12 cellular contexts compared by ENCODE assay signal in genomic region chr5:62341783-62342475, GRCh38. TPM values are rescaled to one million over a fixed set of nuclear protein-coding genes. Genes with fewer than 3 reads are reported as not detected.
DNase-seq lines count a peak whose midpoint lies in the region; ATAC-seq and TF ChIP-seq lines count a peak whose summit lies in the region.
"Had no signal": no experiment of that assay in that cellular context is flagged by ENCODE, and none has a peak within 500 bp of the region (broad histone marks: within the 10 kb centered on the region; RNA-seq: fewer than 3 reads in every experiment).

No MANE protein-coding gene starts in this region.

- H3K79me2 ChIP-seq in DND-41 (ENCODE audit: insufficient read depth, low read length) (peaks cover 100% of the 10 kb centered on the region), osteoblast (ENCODE audit: insufficient read depth, low read length) (peaks cover 76% of the 10 kb centered on the region)

- in situ Hi-C loops in GM13977 (cut with MboI; ENCODE audit: low pct_unique_long_range_greater_than_20kb, low sequenced_read_pairs, unreplicated experiment) = no loop called here

- H4K20me1 ChIP-seq in DND-41 (ENCODE audit: insufficient read depth, low read length) = peaks cover 78% of the 10 kb centered on the region
- peaks cover 17% of the 10 kb centered on the region for H4K20me1 ChIP-seq in osteoblast (ENCODE audit: insufficient read depth, low read length)

- no peak for DNase-seq in DND-41
- DNase-seq in activated naive CD4-positive, alpha-beta T cell treated with anti-CD3 and anti-CD28 coated beads, Interleukin-2, amount 50 U/mL, for 72 hours (ENCODE audit: low spot score in 2 of 2) = peak in 1 of 2 donors; percentile 16
- DNase-seq in ureter (ENCODE audit: low spot score) = no peak
- DNase-seq in osteoblast (ENCODE audit: insufficient read length, low spot score, missing footprints) = no peak
- no peak for DNase-seq in suprapubic skin (ENCODE audit: low spot score in 2 of 2)
- no peak for DNase-seq in GM13977 (ENCODE audit: low spot score)
- DNase-seq: Calu3, NCI-H1092, retina had no signal

- H3K4me1 ChIP-seq in DND-41 (ENCODE audit: insufficient read depth, low read length) (peaks cover 19% of the 10 kb centered on the region), osteoblast (ENCODE audit: insufficient read depth, low read length) (peaks cover 5% of the 10 kb centered on the region), suprapubic skin (no peaks in the 10 kb centered on the region)

- TF ChIP-seq EP300 in suprapubic skin (IDR thresholded peaks at IDR 0.05) = no peak

- peaks cover 0 to 17% of the 10 kb centered on the region in 2 donors for H3K36me3 Mint-ChIP-seq in activated naive CD4-positive, alpha-beta T cell treated with anti-CD3 and anti-CD28 coated beads, Interleukin-2, amount 50 U/mL, for 72 hours

- TF ChIP-seq CTCF in DND-41 (IDR thresholded peaks at IDR 0.05; ENCODE audit: borderline replicate concordance, extremely low read depth, low read length, poor library complexity, severe bottlenecking) (no peak), osteoblast (IDR thresholded peaks at IDR 0.05; ENCODE audit: extremely low read depth, low read depth, low read length) (no peak), suprapubic skin (IDR thresholded peaks at IDR 0.05) (no peak), GM13977 (IDR thresholded peaks at IDR 0.05; ENCODE audit: extremely low read depth, insufficient read depth, missing control alignments) (no peak)

- H3K36me3 ChIP-seq in DND-41 (ENCODE audit: insufficient read depth, low read length) (no peaks in the 10 kb centered on the region; the same call in 1 of the 2 replicates), osteoblast (ENCODE audit: insufficient read depth, low read length) (no peaks in the 10 kb centered on the region), suprapubic skin (no peaks in the 10 kb centered on the region)

- H3K9me3 Mint-ChIP-seq in activated naive CD4-positive, alpha-beta T cell treated with anti-CD3 and anti-CD28 coated beads, Interleukin-2, amount 50 U/mL, for 72 hours = no peaks in the 10 kb centered on the region

- H3K27ac ChIP-seq in DND-41 (ENCODE audit: low read length) (peak overlapping the region; percentile 43; the same call in 1 of the 2 replicates), osteoblast (ENCODE audit: low read depth, low read length) (no peak overlapping the region), suprapubic skin (no peak overlapping the region)

- TF ChIP-seq POLR2A in suprapubic skin (IDR thresholded peaks at IDR 0.05) = no peak

- no peak overlapping the region for H3K4me3 ChIP-seq in DND-41 (ENCODE audit: low read depth in 1 of 2, low read length in 2 of 2)
- H3K4me3 ChIP-seq in osteoblast (ENCODE audit: insufficient read depth, low read length) = no peak overlapping the region
- H3K4me3 ChIP-seq in suprapubic skin = no peak overlapping the region

- no peak overlapping the region for H3K9ac ChIP-seq in DND-41 (ENCODE audit: low read depth, low read length)

- H3K27me3 ChIP-seq in DND-41 (ENCODE audit: insufficient read depth, low read length, poor library complexity) (no peaks in the 10 kb centered on the region), osteoblast (ENCODE audit: insufficient read depth, low read length) (no peaks in the 10 kb centered on the region), suprapubic skin (no peaks in the 10 kb centered on the region)

- no peaks in the 10 kb centered on the region for H3K9me3 ChIP-seq in DND-41 (ENCODE audit: insufficient read depth, low read length, severe bottlenecking)
- H3K9me3 ChIP-seq in osteoblast (ENCODE audit: low read depth, low read length) = no peaks in the 10 kb centered on the region
- no peaks in the 10 kb centered on the region for H3K9me3 ChIP-seq in suprapubic skin

- no peak overlapping the region for H2AFZ ChIP-seq in DND-41 (ENCODE audit: low read depth, low read length)
- H2AFZ ChIP-seq in osteoblast (ENCODE audit: low read length) = no peak overlapping the region

- ATAC-seq in DND-41 (ENCODE audit: insufficient read depth, low read depth) = peak; percentile 58
- peak; percentile 57 for ATAC-seq in GM19467 (IDR thresholded peaks at IDR 0.05; ENCODE audit: unreplicated experiment)
- ATAC-seq in HG03097 (IDR thresholded peaks at IDR 0.05; ENCODE audit: low FRiP score, unreplicated experiment) = peak; percentile 72
- ATAC-seq in activated naive CD4-positive, alpha-beta T cell treated with anti-CD3 and anti-CD28 coated beads, Interleukin-2, amount 50 U/mL, for 72 hours = peak; percentile 64 to 80
- ATAC-seq: HCT116 had no signal

- no peak overlapping the region for H3K4me2 ChIP-seq in DND-41 (ENCODE audit: insufficient read depth, low read length)
- H3K4me2 ChIP-seq in osteoblast (ENCODE audit: insufficient read depth, low read length) = no peak overlapping the region

- 87% methylated on average over 4 of the region's 4 CpGs for WGBS in suprapubic skin

- H3K27ac Mint-ChIP-seq in activated naive CD4-positive, alpha-beta T cell treated with anti-CD3 and anti-CD28 coated beads, Interleukin-2, amount 50 U/mL, for 72 hours = peak overlapping the region; percentile 45 to 73

RNA-seq across cellular contexts. Expression of gene KIF2A, which starts 35.9 kb away (rescaled TPM):
- 100 to 1,000 TPM; 142 to 155 TPM for total RNA-seq in activated naive CD4-positive, alpha-beta T cell treated with anti-CD3 and anti-CD28 coated beads, Interleukin-2, amount 50 U/mL, for 72 hours
- total RNA-seq in ureter (50.6 TPM), osteoblast (52.8 and 57.8 TPM in 2 replicates), suprapubic skin (10 to 100 TPM; 23.3 to 28.6 (median 25.0) TPM)
